8 cellular contexts compared by ENCODE assay signal in the genomic region with DNA sequence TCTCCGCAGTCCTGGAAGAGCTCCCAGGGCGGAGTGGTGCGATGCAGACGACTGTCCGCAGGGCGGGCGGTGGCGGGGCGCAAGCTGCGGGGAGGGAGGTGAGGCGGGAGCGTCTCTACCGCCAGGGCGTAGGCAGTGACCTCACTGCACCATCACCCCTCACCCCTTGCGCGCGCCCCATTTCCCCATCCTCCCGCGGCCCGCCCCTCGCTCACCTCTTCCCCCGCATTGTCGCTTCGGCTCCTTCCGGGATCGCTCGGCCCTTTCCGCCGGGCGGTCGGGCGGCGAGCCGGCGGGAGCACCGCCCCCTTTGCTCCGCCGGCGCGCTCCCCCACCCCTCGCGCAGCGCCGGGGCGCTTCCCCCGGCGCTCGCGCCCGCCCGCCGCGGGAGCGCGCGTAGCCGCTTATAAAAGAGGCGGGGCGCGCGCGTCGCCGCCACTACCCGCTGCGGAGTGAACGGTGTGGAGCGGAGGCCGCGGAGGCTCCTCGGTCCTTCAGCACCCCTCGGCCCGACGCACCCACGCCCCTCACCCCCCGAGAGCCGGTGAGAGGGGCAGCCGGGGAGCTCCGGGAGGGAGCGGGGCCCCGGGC. TPM values are rescaled to one million over a fixed set of nuclear protein-coding genes. Genes with fewer than 3 reads are reported as not detected.
DNase-seq lines count a peak whose midpoint lies in the region; TF ChIP-seq lines count a peak whose summit lies in the region.

A gene (plus strand): TSS at position 435 of the 591 bp plus-strand sequence. CDS start 14,154 bp downstream, outside the sequence.

- H3K4me3 Mint-ChIP-seq in neural crest cell = peak within 1 kb of the TSS; percentile 95

- TF ChIP-seq EP300 in stomach (IDR thresholded peaks at IDR 0.05) = no peak

- 0 to 3% (median 1%) methylated on average over 3 to 80 of the region's 81 CpGs for WGBS in stomach, 5 donors

- H3K27me3 Mint-ChIP-seq in neural crest cell (ENCODE audit: low read depth) = no peaks in the 10 kb centered on the region

- H3K4me3 ChIP-seq in HAP-1 (peak within 1 kb of the TSS; percentile 81), MG63 (peak within 1 kb of the TSS; percentile 89), foreskin fibroblast (ENCODE audit: low read depth in 1 of 2, low read length in 2 of 2) (peak within 1 kb of the TSS; percentile 65 to 97), stomach (peak within 1 kb of the TSS; percentile 72 to 98 (median 94))

- intact Hi-C loops in stomach (cut with DNase I; ENCODE audit: low total_unique reads) = no loop called here

- H3K36me3 ChIP-seq in HAP-1 (replicated peaks) (peaks cover 5% of the 10 kb centered on the region; the same call in 1 of the 2 replicates), MG63 (peaks cover 6% of the 10 kb centered on the region; the same call in 1 of the 2 replicates), stomach (no peaks in the 10 kb centered on the region)

- H3K9me3 ChIP-seq in HAP-1 (no peaks in the 10 kb centered on the region), MG63 (no peaks in the 10 kb centered on the region), stomach (no peaks in the 10 kb centered on the region)

- no peak for TF ChIP-seq CTCF in foreskin fibroblast (IDR thresholded peaks at IDR 0.05; ENCODE audit: low read depth, low read length)
- TF ChIP-seq CTCF in neural crest cell (conservative IDR thresholded peaks at IDR 0.05) = peak; percentile 37
- no peak for TF ChIP-seq CTCF in stomach (IDR thresholded peaks at IDR 0.05)

- in situ Hi-C loops in G401 (cut with HindIII; ENCODE audit: low sequenced_read_pairs) (no loop called here), HAP-1 (cut with MboI; ENCODE audit: low sequenced_read_pairs) (no loop called here)

- H3K27me3 ChIP-seq in HAP-1 (ENCODE audit: low read depth) (no peaks in the 10 kb centered on the region), MG63 (no peaks in the 10 kb centered on the region), stomach (no peaks in the 10 kb centered on the region)

- H3K27ac Mint-ChIP-seq in neural crest cell (ENCODE audit: unreplicated experiment) = peak within 1 kb of the TSS; percentile 98

- H3K36me3 Mint-ChIP-seq in neural crest cell (ENCODE audit: low read depth) = no peaks in the 10 kb centered on the region

- peak; percentile 91 for DNase-seq in G401 (ENCODE audit: low spot score)
- peak; percentile 84 to 93 for DNase-seq in HAP-1 (ENCODE audit: low spot score in 2 of 2)
- DNase-seq in MG63 = peak; percentile 96
- peak; percentile 48 for DNase-seq in SIG-M5 (lab: John Stamatoyannopoulos, UW)
- DNase-seq in activated effector memory CD4-positive, alpha-beta T cell treated with anti-CD3 and anti-CD28 coated beads, Interleukin-2, amount 50 U/mL, for 16 hours = peak; percentile 97
- peak; percentile 91 to 97 for DNase-seq in foreskin fibroblast
- DNase-seq in neural crest cell (ENCODE audit: low read depth, low spot score) = peak; percentile 83
- peak; percentile 89 for DNase-seq in stomach

- peak in 1 of 4 donors; percentile 88 for TF ChIP-seq POLR2A in stomach (IDR thresholded peaks at IDR 0.05)

- H3K9me3 Mint-ChIP-seq in neural crest cell = no peaks in the 10 kb centered on the region

- H3K4me1 Mint-ChIP-seq in neural crest cell = peaks cover 24% of the 10 kb centered on the region

- H3K4me1 ChIP-seq in HAP-1 (peaks cover 35% of the 10 kb centered on the region), stomach (peaks cover 41 to 71% (median 59%) of the 10 kb centered on the region in 4 donors)

- H3K27ac ChIP-seq in stomach = peak within 1 kb of the TSS; percentile 95 to 99 (median 97)

RNA-seq across cellular contexts. Expression of the gene that starts here (rescaled TPM):
- total RNA-seq in G401 (2014; rRNA removed; shearing (Covaris generic)) = 99.1 and 103 TPM in 2 replicates
- total RNA-seq in MG63 (2014; rRNA removed; shearing (Covaris generic); ENCODE audit: low replicate concordance) = 82.6 and 111 TPM in 2 replicates
- total RNA-seq in neural crest cell (280 and 289 TPM in 2 replicates), stomach (100 to 1,000 TPM; 272 to 726 (median 399) TPM)
- polyA plus RNA-seq in stomach = 100 to 1,000 TPM in 1 of 3 donors, 10 to 100 TPM in 2; 41.4 to 104 (median 49.0) TPM

Comparison
In these comparisons a context has a peak if more than half of its experiments do, and no peak if none do; other contexts are left out.
1. Peak in every context shown above with its lines: DNase-seq, H3K4me3 ChIP-seq and H3K27ac ChIP-seq.